36 cellular contexts compared by ENCODE assay signal in genomic region chr19:42159942-42160341, GRCh38. TPM values are rescaled to one million over a fixed set of nuclear protein-coding genes. Genes with fewer than 3 reads are reported as not detected.
"Had no signal": no experiment of that assay in that cellular context is flagged by ENCODE, and none has a peak within 500 bp of the region (broad histone marks: within the 10 kb centered on the region; RNA-seq: fewer than 3 reads in every experiment).

No MANE protein-coding gene starts in this region.

- H3K9ac ChIP-seq: KMS-11 had no signal

- H3K9me3 Mint-ChIP-seq: activated B cell treated with CpG ODN at 0.5 μM for 24 hours; activated CD4-positive, alpha-beta memory T cell treated with anti-CD3 and anti-CD28 coated beads for 36 hours; activated naive CD4-positive, alpha-beta T cell treated with anti-CD3 and anti-CD28 coated beads, Interleukin-2, amount 50 U/mL, for 72 hours; activated naive CD8-positive, alpha-beta T cell treated with anti-CD3 and anti-CD28 coated beads, Interleukin-2, amount 50 U/mL, for 24 hours; activated T-cell treated with anti-CD3 and anti-CD28 coated beads, Interleukin-2, amount 50 U/mL, for 72 hours; activated T-helper 17 cell treated with anti-CD3 and anti-CD28 coated beads, Interleukin-2, amount 50 U/mL, for 72 hours; T-cell had no signal

- FAIRE-seq: RCC 7860 had no signal

- H3K4me3 Mint-ChIP-seq: activated B cell treated with CpG ODN at 0.5 μM for 24 hours; activated CD4-positive, alpha-beta memory T cell treated with anti-CD3 and anti-CD28 coated beads for 36 hours; activated naive CD8-positive, alpha-beta T cell treated with anti-CD3 and anti-CD28 coated beads, Interleukin-2, amount 50 U/mL, for 24 hours; activated T-cell treated with anti-CD3 and anti-CD28 coated beads, Interleukin-2, amount 50 U/mL, for 72 hours; activated T-helper 17 cell treated with anti-CD3 and anti-CD28 coated beads, Interleukin-2, amount 50 U/mL, for 72 hours; T-cell; T-helper 17 cell had no signal

- H2AFZ ChIP-seq: PC-9 had no signal

- ATAC-seq: activated naive CD4-positive, alpha-beta T cell treated with anti-CD3 and anti-CD28 coated beads, Interleukin-2, amount 50 U/mL, for 72 hours; activated naive CD8-positive, alpha-beta T cell treated with anti-CD3 and anti-CD28 coated beads, Interleukin-2, amount 50 U/mL, for 24 hours; activated T-helper 17 cell treated with anti-CD3 and anti-CD28 coated beads, Interleukin-2, amount 50 U/mL, for 72 hours; Right ventricle myocardium inferior; SK-N-SH treated with all-trans-retinoic acid at 6 μM for 48 hours; T-cell; T-helper 17 cell had no signal

- H3K36me3 Mint-ChIP-seq: activated CD4-positive, alpha-beta memory T cell treated with anti-CD3 and anti-CD28 coated beads for 36 hours; activated naive CD4-positive, alpha-beta T cell treated with anti-CD3 and anti-CD28 coated beads, Interleukin-2, amount 50 U/mL, for 72 hours had no signal

- H3K4me2 ChIP-seq: KMS-11, PC-9 had no signal

- H3K27ac ChIP-seq: KMS-11, PC-9, RWPE1, VCaP had no signal

- DNase-seq: activated B cell treated with CpG ODN at 0.5 μM for 24 hours; activated CD4-positive, alpha-beta memory T cell treated with anti-CD3 and anti-CD28 coated beads for 36 hours; activated CD4-positive, alpha-beta T cell treated with anti-CD3 and anti-CD28 coated beads for 4 hours; activated CD4-positive, alpha-beta T cell treated with anti-CD3 and anti-CD28 coated beads, Interleukin-2, amount 50 U/mL, for 1 hour; activated CD4-positive, CD25-positive, alpha-beta regulatory T cell treated with anti-CD3 and anti-CD28 coated beads, Interleukin-2, amount 50 U/mL, for 72 hours; activated effector memory CD4-positive, alpha-beta T cell treated with anti-CD3 and anti-CD28 coated beads, Interleukin-2, amount 50 U/mL, for 16 hours; activated naive CD4-positive, alpha-beta T cell; activated naive CD8-positive, alpha-beta T cell treated with anti-CD3 and anti-CD28 coated beads, Interleukin-2, amount 50 U/mL, for 24 hours; activated T-cell treated with anti-CD3 and anti-CD28 coated beads, Interleukin-2, amount 50 U/mL, for 1 hour; activated T-cell treated with anti-CD3 and anti-CD28 coated beads, Interleukin-2, amount 50 U/mL, for 72 hours; anterior cingulate cortex; cerebellar nuclear complex; MM.1S; MV-4-11; NCI-H1092; NCI-H146; NCI-H187; NCI-H2029 treated with DMSO at 0.1 percent for 48 hours; NCI-H2107; NCI-H2171; NCI-H510A; NCI-H526; NCI-H748 treated with DMSO at 0.1 percent for 48 hours; PC-9; SIG-M5; T-cell; T-helper 17 cell had no signal

- H3K27ac Mint-ChIP-seq: activated B cell treated with CpG ODN at 0.5 μM for 24 hours; activated CD4-positive, alpha-beta memory T cell treated with anti-CD3 and anti-CD28 coated beads for 36 hours; activated naive CD4-positive, alpha-beta T cell treated with anti-CD3 and anti-CD28 coated beads, Interleukin-2, amount 50 U/mL, for 72 hours; activated naive CD8-positive, alpha-beta T cell treated with anti-CD3 and anti-CD28 coated beads, Interleukin-2, amount 50 U/mL, for 24 hours; activated T-cell treated with anti-CD3 and anti-CD28 coated beads, Interleukin-2, amount 50 U/mL, for 72 hours; T-cell had no signal

- H3K4me3 ChIP-seq: PC-9 had no signal

- H3K27me3 Mint-ChIP-seq: activated CD4-positive, alpha-beta memory T cell treated with anti-CD3 and anti-CD28 coated beads for 36 hours; activated T-helper 17 cell treated with anti-CD3 and anti-CD28 coated beads, Interleukin-2, amount 50 U/mL, for 72 hours; T-cell had no signal

RNA-seq across cellular contexts. Expression of gene POU2F2, which starts 27.7 kb away (rescaled TPM):
- total RNA-seq: SK-MEL-5 had no signal
